In genomic region chr1:154115180-154115579, GRCh38 we compare ENCODE assay signal across 1 cellular context.
TF ChIP-seq lines count a peak whose summit lies in the region.

No MANE protein-coding gene starts in this region.

TF ChIP-seq in K562, 482 proteins besides CTCF, POLR2A, EP300 and RAD21 (continued from another document):
- no peak for TF ChIP-seq ZBTB11 (CRISPR knock-in tag; IDR thresholded peaks at IDR 0.05)
- no peak for TF ChIP-seq MYBL2 (IDR thresholded peaks at IDR 0.05; ENCODE audit: low read depth)
- no peak for TF ChIP-seq MYBL2 (CRISPR knock-in tag; IDR thresholded peaks at IDR 0.05; ENCODE audit: borderline replicate concordance)
- 0 out of 2 replicates have a peak, but pooled peaks have one; percentile 48 for TF ChIP-seq FOXJ2 (tag; IDR thresholded peaks at IDR 0.05)
- no peak for TF ChIP-seq PHB (CRISPR knock-in tag; IDR thresholded peaks at IDR 0.05)
- TF ChIP-seq TFAP4 (CRISPR knock-in tag; IDR thresholded peaks at IDR 0.05; ENCODE audit: borderline replicate concordance): no peak
- no peak for TF ChIP-seq E2F5 (CRISPR knock-in tag; IDR thresholded peaks at IDR 0.05)
- no peak for TF ChIP-seq ZNF696 (CRISPR knock-in tag; conservative IDR thresholded peaks at IDR 0.05)
- peak; percentile 44 for TF ChIP-seq RFX1 (IDR thresholded peaks at IDR 0.05)
- TF ChIP-seq ZNF184 (CRISPR knock-in tag; IDR thresholded peaks at IDR 0.05): no peak
- 0 out of 2 replicates have a peak, but pooled peaks have one; percentile 29 for TF ChIP-seq HMBOX1 (IDR thresholded peaks at IDR 0.05)
- no peak for TF ChIP-seq PTRF (tag; IDR thresholded peaks at IDR 0.05)
- TF ChIP-seq ZBTB1 (CRISPR knock-in tag; IDR thresholded peaks at IDR 0.05; ENCODE audit: borderline replicate concordance, low read depth): no peak
